In the genomic region with DNA sequence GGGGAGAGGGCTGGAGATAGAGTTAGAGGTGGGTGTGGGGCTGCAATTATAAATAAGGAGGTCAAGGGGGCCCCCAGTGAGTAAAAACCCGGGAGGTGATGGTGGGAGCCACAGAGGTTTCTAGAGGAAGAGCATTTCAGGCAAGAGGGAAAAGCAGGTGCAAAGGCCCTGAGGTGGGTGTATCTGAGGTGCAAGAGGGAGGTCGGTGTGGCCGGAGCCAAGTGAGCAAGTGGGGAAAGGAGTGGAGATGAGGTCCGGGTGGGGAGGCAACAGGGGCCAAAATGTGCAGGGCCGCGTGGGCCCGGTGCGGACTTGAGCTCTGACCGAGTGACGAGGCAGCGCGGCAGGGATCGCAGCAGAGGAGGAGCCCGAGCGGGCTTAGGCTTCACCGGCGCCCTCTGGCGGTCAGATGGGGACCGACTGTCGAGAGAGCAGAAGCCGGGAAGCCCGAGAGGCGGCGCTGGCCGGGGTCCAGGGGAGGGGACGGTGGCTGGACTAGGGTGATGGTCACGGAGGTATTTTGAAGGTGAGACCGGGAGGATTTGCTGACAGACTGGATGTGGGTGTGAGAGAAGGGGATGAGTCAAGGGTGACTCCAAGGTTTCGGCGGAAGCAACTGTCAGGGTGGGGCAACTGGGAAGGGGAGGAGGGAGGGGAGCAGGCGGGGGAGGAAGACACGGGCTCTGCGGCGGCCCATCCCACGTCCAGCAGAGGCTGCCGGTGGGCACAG, we compare ENCODE assay signal across 1 cellular context.
TF ChIP-seq lines count a peak whose summit lies in the region.

No MANE protein-coding gene starts in this region.

TF ChIP-seq in K562, 482 proteins besides CTCF, POLR2A, EP300 and RAD21 (continued from another document and continues in another):
- TF ChIP-seq ZBTB33 (CRISPR knock-in tag; IDR thresholded peaks at IDR 0.05): peak; percentile 73; the same call in 1 of the 2 replicates
- TF ChIP-seq ZBTB1 (CRISPR knock-in tag; IDR thresholded peaks at IDR 0.05; ENCODE audit: borderline replicate concordance, low read depth): peak; percentile 72; the same call in 1 of the 2 replicates
- TF ChIP-seq, protein P1, sequence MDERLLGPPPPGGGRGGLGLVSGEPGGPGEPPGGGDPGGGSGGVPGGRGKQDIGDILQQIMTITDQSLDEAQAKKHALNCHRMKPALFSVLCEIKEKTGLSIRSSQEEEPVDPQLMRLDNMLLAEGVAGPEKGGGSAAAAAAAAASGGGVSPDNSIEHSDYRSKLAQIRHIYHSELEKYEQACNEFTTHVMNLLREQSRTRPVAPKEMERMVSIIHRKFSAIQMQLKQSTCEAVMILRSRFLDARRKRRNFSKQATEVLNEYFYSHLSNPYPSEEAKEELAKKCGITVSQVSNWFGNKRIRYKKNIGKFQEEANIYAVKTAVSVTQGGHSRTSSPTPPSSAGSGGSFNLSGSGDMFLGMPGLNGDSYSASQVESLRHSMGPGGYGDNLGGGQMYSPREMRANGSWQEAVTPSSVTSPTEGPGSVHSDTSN (CRISPR knock-in tag; IDR thresholded peaks at IDR 0.05; ENCODE audit: low read depth): no peak
- TF ChIP-seq, protein P1 (tag; conservative IDR thresholded peaks at IDR 0.05; ENCODE audit: low read depth): 0 out of 2 replicates have a peak, but pooled peaks have one; percentile 33
- TF ChIP-seq CBX3 (IDR thresholded peaks at IDR 0.05; ENCODE audit: borderline replicate concordance in 1 of 2, low read length in 2 of 2): peak in 1 of 2 experiments; percentile 81; a peak in 1 of 3 replicates
- TF ChIP-seq, protein P2, sequence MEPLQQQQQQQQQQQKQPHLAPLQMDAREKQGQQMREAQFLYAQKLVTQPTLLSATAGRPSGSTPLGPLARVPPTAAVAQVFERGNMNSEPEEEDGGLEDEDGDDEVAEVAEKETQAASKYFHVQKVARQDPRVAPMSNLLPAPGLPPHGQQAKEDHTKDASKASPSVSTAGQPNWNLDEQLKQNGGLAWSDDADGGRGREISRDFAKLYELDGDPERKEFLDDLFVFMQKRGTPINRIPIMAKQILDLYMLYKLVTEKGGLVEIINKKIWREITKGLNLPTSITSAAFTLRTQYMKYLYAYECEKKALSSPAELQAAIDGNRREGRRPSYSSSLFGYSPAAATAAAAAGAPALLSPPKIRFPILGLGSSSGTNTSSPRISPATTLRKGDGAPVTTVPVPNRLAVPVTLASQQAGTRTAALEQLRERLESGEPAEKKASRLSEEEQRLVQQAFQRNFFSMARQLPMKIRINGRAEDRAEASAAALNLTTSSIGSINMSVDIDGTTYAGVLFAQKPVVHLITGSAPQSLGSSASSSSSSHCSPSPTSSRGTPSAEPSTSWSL (CRISPR knock-in tag; IDR thresholded peaks at IDR 0.05; ENCODE audit: borderline replicate concordance): no peak
- TF ChIP-seq DIDO1 (tag; IDR thresholded peaks at IDR 0.05; ENCODE audit: low read depth): no peak; the same call in 1 of the 2 replicates
- TF ChIP-seq ZZZ3 (IDR thresholded peaks at IDR 0.05): 0 out of 2 replicates have a peak, but pooled peaks have one; percentile 66
- TF ChIP-seq ZNF668 (CRISPR knock-in tag; IDR thresholded peaks at IDR 0.05): 0 out of 2 replicates have a peak, but pooled peaks have one; percentile 26
- TF ChIP-seq, protein P3, sequence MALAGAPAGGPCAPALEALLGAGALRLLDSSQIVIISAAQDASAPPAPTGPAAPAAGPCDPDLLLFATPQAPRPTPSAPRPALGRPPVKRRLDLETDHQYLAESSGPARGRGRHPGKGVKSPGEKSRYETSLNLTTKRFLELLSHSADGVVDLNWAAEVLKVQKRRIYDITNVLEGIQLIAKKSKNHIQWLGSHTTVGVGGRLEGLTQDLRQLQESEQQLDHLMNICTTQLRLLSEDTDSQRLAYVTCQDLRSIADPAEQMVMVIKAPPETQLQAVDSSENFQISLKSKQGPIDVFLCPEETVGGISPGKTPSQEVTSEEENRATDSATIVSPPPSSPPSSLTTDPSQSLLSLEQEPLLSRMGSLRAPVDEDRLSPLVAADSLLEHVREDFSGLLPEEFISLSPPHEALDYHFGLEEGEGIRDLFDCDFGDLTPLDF (CRISPR knock-in tag; IDR thresholded peaks at IDR 0.05): peak; percentile 76; the same call in 1 of the 2 replicates
- 0 out of 2 replicates have a peak, but pooled peaks have one; percentile 54 for TF ChIP-seq ZNF592 (IDR thresholded peaks at IDR 0.05)
- no peak for TF ChIP-seq XRCC4 (IDR thresholded peaks at IDR 0.05; ENCODE audit: extremely low read depth, insufficient read depth, insufficient read length)
- TF ChIP-seq U2AF1 (optimal IDR thresholded peaks at IDR 0.05; ENCODE audit: low read depth, low read length): no peak
- TF ChIP-seq ZNF3 (CRISPR knock-in tag; IDR thresholded peaks at IDR 0.05): no peak
- no peak for TF ChIP-seq KLF6 (CRISPR knock-in tag; IDR thresholded peaks at IDR 0.05; ENCODE audit: borderline replicate concordance)
- peak; percentile 50 for TF ChIP-seq MEIS2 (IDR thresholded peaks at IDR 0.05; ENCODE audit: partially characterized antibody)
- peak; percentile 99 for TF ChIP-seq CHD4 (IDR thresholded peaks at IDR 0.05; ENCODE audit: insufficient read depth, insufficient replicate concordance, low read depth, low read length, poor library complexity, severe bottlenecking)
- peak; percentile 66 for TF ChIP-seq ARHGAP35 (IDR thresholded peaks at IDR 0.05; ENCODE audit: partially characterized antibody)
- no peak for TF ChIP-seq ZNF174 (CRISPR knock-in tag; IDR thresholded peaks at IDR 0.05)
- no peak for TF ChIP-seq ZNF785 (CRISPR knock-in tag; IDR thresholded peaks at IDR 0.05)
- TF ChIP-seq KLF13 (tag; IDR thresholded peaks at IDR 0.05; ENCODE audit: borderline replicate concordance, low read depth): peak; percentile 24; the same call in 1 of the 2 replicates
- TF ChIP-seq YBX1 (IDR thresholded peaks at IDR 0.05): 0 out of 2 replicates have a peak, but pooled peaks have one; percentile 69
- TF ChIP-seq MGA (IDR thresholded peaks at IDR 0.05): peak; percentile 93
- TF ChIP-seq ADNP (tag; IDR thresholded peaks at IDR 0.05): peak; percentile 98
- peak; percentile 68 for TF ChIP-seq ATF7 (IDR thresholded peaks at IDR 0.05)
- no peak for TF ChIP-seq ATF1 (CRISPR knock-in tag; IDR thresholded peaks at IDR 0.05)
- TF ChIP-seq ATF1 (tag; IDR thresholded peaks at IDR 0.05): peak; percentile 87
